Comparison of ENCODE assay signal across 21 cellular contexts in genomic region chr1:162733336-162733590, GRCh38. TPM values are rescaled to one million over a fixed set of nuclear protein-coding genes. Genes with fewer than 3 reads are reported as not detected.
DNase-seq lines count a peak whose midpoint lies in the region; ATAC-seq and TF ChIP-seq lines count a peak whose summit lies in the region.
"Had no signal": no experiment of that assay in that cellular context is flagged by ENCODE, and none has a peak within 500 bp of the region (broad histone marks: within the 10 kb centered on the region; RNA-seq: fewer than 3 reads in every experiment).

No MANE protein-coding gene starts in this region.

- H3K27me3 Mint-ChIP-seq in MCF 10A (ENCODE audit: insufficient read depth, unreplicated experiment), result no peaks in the 10 kb centered on the region

- intact Hi-C loops in breast epithelium (cut with DNase I; ENCODE audit: low total_unique reads), result no loop called here
- intact Hi-C loops in MCF 10A (cut with micrococcal nuclease), result no loop called here
- intact Hi-C loops in heart right ventricle (cut with DNase I), result loop anchor here in 2 of 10 donors (5.0 to 10.0 kb wide), 2 partner anchors 96 to 532 kb away; no protein-coding TSS in a partner anchor
- intact Hi-C loops in prostate gland (cut with DNase I), result loop anchor here (5.0 to 10.0 kb wide), 2 partner anchors 58 to 101 kb away; partner anchors contain the start of gene DDR2
- intact Hi-C loops in vagina (cut with DNase I), result no loop called here
- intact Hi-C loops in left lung (cut with DNase I), result no loop called here

- H3K4me3 ChIP-seq in breast epithelium, result no peak overlapping the region
- H3K4me3 ChIP-seq in heart right ventricle, result no peak overlapping the region
- no peak overlapping the region for H3K4me3 ChIP-seq in prostate gland
- no peak overlapping the region for H3K4me3 ChIP-seq in vagina
- H3K4me3 ChIP-seq in left lung, result no peak overlapping the region
- H3K4me3 ChIP-seq: SJSA1 had no signal

- ATAC-seq in heart right ventricle (peak in 1 of 8 donors; percentile 18), left lung (no peak)
- ATAC-seq: esophagus mucosa, PC-3 had no signal

- no TSS peak for BruUV-seq in MCF 10A (replicated peaks; lab: Mats Ljungman, UMichigan)

- H3K4me3 Mint-ChIP-seq in MCF 10A (ENCODE audit: unreplicated experiment), result no peak overlapping the region

- CTCF ChIA-PET in MCF 10A (lab: Yijun Ruan, JAX), result interaction anchor here (1.0 kb wide), 1 partner anchor 26 kb away, joined by 3 read pairs; no protein-coding TSS in a partner anchor

- POLR2A ChIA-PET in MCF 10A (lab: Yijun Ruan, JAX), result no interaction called here

- no peaks in the 10 kb centered on the region for H3K9me3 ChIP-seq in breast epithelium
- H3K9me3 ChIP-seq in heart right ventricle, result no peaks in the 10 kb centered on the region
- no peaks in the 10 kb centered on the region for H3K9me3 ChIP-seq in prostate gland
- H3K9me3 ChIP-seq in vagina, result no peaks in the 10 kb centered on the region
- no peaks in the 10 kb centered on the region for H3K9me3 ChIP-seq in left lung
- H3K9me3 ChIP-seq: SJSA1 had no signal

- H3K4me1 ChIP-seq in breast epithelium (peaks cover 0 to 3% of the 10 kb centered on the region in 2 donors), heart right ventricle (peaks cover 0 to 24% (median 12%) of the 10 kb centered on the region in 9 donors), prostate gland (replicated peaks) (peaks cover 8% of the 10 kb centered on the region), vagina (peaks cover 37% of the 10 kb centered on the region), left lung (peaks cover 0 to 10% of the 10 kb centered on the region in 2 donors)
- H3K4me1 ChIP-seq: SJSA1 had no signal

- TF ChIP-seq CTCF in breast epithelium (IDR thresholded peaks at IDR 0.05) (no peak), MCF 10A (IDR thresholded peaks at IDR 0.05; ENCODE audit: unreplicated experiment) (no peak), heart right ventricle (IDR thresholded peaks at IDR 0.05) (no peak), prostate gland (IDR thresholded peaks at IDR 0.05) (no peak), vagina (IDR thresholded peaks at IDR 0.05) (no peak), left lung (IDR thresholded peaks at IDR 0.05) (no peak)

- DNase-seq in breast epithelium (ENCODE audit: low spot score in 2 of 2) (no peak), MCF 10A (ENCODE audit: unreplicated experiment) (no peak), heart right ventricle (no peak), prostate gland (ENCODE audit: low spot score) (no peak), vagina (ENCODE audit: extremely low spot score in 2 of 2) (no peak), mucosa of gallbladder (ENCODE audit: low spot score) (no peak), glomerular visceral epithelial cell (ENCODE audit: extremely low spot score) (no peak), left lung (no peak)
- DNase-seq: activated CD4-positive, alpha-beta T cell treated with anti-CD3 and anti-CD28 coated beads, Interleukin-2, amount 50 U/mL, for 4 hours; activated gamma-delta T cell; Calu3; effector CD4-positive, alpha-beta T cell; EL; NCI-H187 treated with DMSO at 0.1 percent for 48 hours; NCI-H226; PC-3; WERI-Rb-1 had no signal

- H3K27me3 ChIP-seq in breast epithelium (no peaks in the 10 kb centered on the region), heart right ventricle (no peaks in the 10 kb centered on the region), prostate gland (replicated peaks; ENCODE audit: insufficient read depth) (no peaks in the 10 kb centered on the region), vagina (no peaks in the 10 kb centered on the region), left lung (no peaks in the 10 kb centered on the region)
- H3K27me3 ChIP-seq: SJSA1 had no signal

- H3K27ac Mint-ChIP-seq in MCF 10A (ENCODE audit: low read depth, unreplicated experiment), result no peak overlapping the region

- H3K36me3 ChIP-seq in breast epithelium (no peaks in the 10 kb centered on the region), heart right ventricle (no peaks in the 10 kb centered on the region), prostate gland (no peaks in the 10 kb centered on the region), vagina (no peaks in the 10 kb centered on the region), left lung (no peaks in the 10 kb centered on the region)
- H3K36me3 ChIP-seq: WERI-Rb-1 had no signal

- peak overlapping the region; percentile 69 to 70 for H3K27ac ChIP-seq in breast epithelium
- peak overlapping the region; percentile 3 to 76 (median 48) for H3K27ac ChIP-seq in heart right ventricle
- H3K27ac ChIP-seq in prostate gland, result peak overlapping the region; percentile 82 to 84
- H3K27ac ChIP-seq in vagina, result peak overlapping the region; percentile 78
- H3K27ac ChIP-seq in left lung, result peak overlapping the region in 1 of 2 donors; percentile 53
- H3K27ac ChIP-seq: 22Rv1, KMS-11, SJSA1, WERI-Rb-1 had no signal

- TF ChIP-seq POLR2A in breast epithelium (IDR thresholded peaks at IDR 0.05), result no peak
- no peak for TF ChIP-seq POLR2A in prostate gland (IDR thresholded peaks at IDR 0.05)
- TF ChIP-seq POLR2A in vagina (IDR thresholded peaks at IDR 0.05), result no peak

- WGBS in heart right ventricle, 2 donors, result 23 to 26% methylated on average over 1 of the region's 1 CpG
- WGBS in prostate gland, result 25% methylated on average over 1 of the region's 1 CpG

- no peaks in the 10 kb centered on the region for H3K9me3 Mint-ChIP-seq in MCF 10A (ENCODE audit: unreplicated experiment)

- H3K36me3 Mint-ChIP-seq in MCF 10A (ENCODE audit: insufficient read depth, unreplicated experiment), result no peaks in the 10 kb centered on the region

- no peaks in the 10 kb centered on the region for H3K4me1 Mint-ChIP-seq in MCF 10A (ENCODE audit: insufficient read depth, unreplicated experiment)

RNA-seq across cellular contexts. Expression of gene HSD17B7, which starts 57.2 kb away (rescaled TPM):
- total RNA-seq in breast epithelium (10 to 100 TPM; 10.2 to 35.4 (median 22.9) TPM), MCF 10A (2022) (15.5 and 19.6 TPM in 2 replicates), heart right ventricle (1 to 10 TPM; 1.7 to 7.2 (median 3.2) TPM), prostate gland (10 to 100 TPM; 14.1 to 14.7 TPM), vagina (18.9 TPM), mucosa of gallbladder (34.0 TPM), left lung (10 to 100 TPM; 19.7 to 33.7 TPM)
- polyA plus RNA-seq in heart right ventricle, result 10 to 100 TPM in 1 of 2 donors, 1 to 10 TPM in 1; 4.5 to 11.2 TPM
